9 cellular contexts compared by ENCODE assay signal in genomic region chrX:130083656-130084382, GRCh38. TPM values are rescaled to one million over a fixed set of nuclear protein-coding genes. Genes with fewer than 3 reads are reported as not detected.
DNase-seq lines count a peak whose midpoint lies in the region; ATAC-seq and TF ChIP-seq lines count a peak whose summit lies in the region.
"Had no signal": no experiment of that assay in that cellular context is flagged by ENCODE, and none has a peak within 500 bp of the region (broad histone marks: within the 10 kb centered on the region; RNA-seq: fewer than 3 reads in every experiment).

No MANE protein-coding gene starts in this region.

- H3K4me1 ChIP-seq in right atrium auricular region (peaks cover 0 to 37% of the 10 kb centered on the region in 2 donors), GM23248 (ENCODE audit: insufficient read depth) (peaks cover 21% of the 10 kb centered on the region)

- H4K20me1 ChIP-seq in GM23248 (ENCODE audit: insufficient read depth) = no peaks in the 10 kb centered on the region

- no peak overlapping the region for H3K9ac ChIP-seq in GM23248

- peak overlapping the region; percentile 28 to 48 (median 46) for H3K27ac Mint-ChIP-seq in nephron

- H3K4me2 ChIP-seq in GM23248 (ENCODE audit: unreplicated experiment) = no peak overlapping the region

- CTCF ChIA-PET in RWPE1 (lab: Yijun Ruan, JAX) = interaction anchor here (0.6 kb wide), 1 partner anchor 261 kb away, joined by 3 read pairs; no protein-coding TSS in a partner anchor

- H3K27me3 ChIP-seq in right atrium auricular region (no peaks in the 10 kb centered on the region), GM23248 (replicated peaks; ENCODE audit: insufficient read depth) (no peaks in the 10 kb centered on the region)
- H3K27me3 ChIP-seq: ascending aorta had no signal

- peaks cover 4% of the 10 kb centered on the region for H3K36me3 Mint-ChIP-seq in nephron (ENCODE audit: low read depth)

- H2AFZ ChIP-seq in GM23248 = no peak overlapping the region

- in situ Hi-C loops in GM23248 (cut with MboI) = no loop called here

- H3K4me1 Mint-ChIP-seq in nephron = peaks cover 21% of the 10 kb centered on the region

- H3K36me3 ChIP-seq in right atrium auricular region (no peaks in the 10 kb centered on the region), GM23248 (ENCODE audit: low read depth) (no peaks in the 10 kb centered on the region)
- H3K36me3 ChIP-seq: ascending aorta had no signal

- no peaks in the 10 kb centered on the region for H3F3A ChIP-seq in GM23248 (ENCODE audit: insufficient read depth)

- no peaks in the 10 kb centered on the region for H3K9me2 ChIP-seq in GM23248 (ENCODE audit: insufficient read depth)

- H3K79me2 ChIP-seq in GM23248 (ENCODE audit: insufficient read depth) = peaks cover 63% of the 10 kb centered on the region

- TF ChIP-seq CTCF in RWPE1 (conservative IDR thresholded peaks at IDR 0.05; ENCODE audit: low read depth) = no peak
- no peak for TF ChIP-seq CTCF in nephron (IDR thresholded peaks at IDR 0.05; ENCODE audit: unreplicated experiment in 3 of 3)
- no peak for TF ChIP-seq CTCF in right atrium auricular region (IDR thresholded peaks at IDR 0.05)

- H3K27ac ChIP-seq in RWPE1 (peak overlapping the region; percentile 3; the same call in 1 of the 2 replicates), right atrium auricular region (no peak overlapping the region), caudate nucleus (ENCODE audit: low read depth, low read length) (no peak overlapping the region), GM23248 (no peak overlapping the region)

- POLR2A ChIA-PET in RWPE1 (lab: Yijun Ruan, JAX; ENCODE audit: low non-redundant PET) = no interaction called here

- peak overlapping the region in 2 of 3 experiments; percentile 1 to 6 for H3K4me3 Mint-ChIP-seq in nephron

- peaks cover 3% of the 10 kb centered on the region for H3K27me3 Mint-ChIP-seq in nephron (ENCODE audit: low read depth)

- peaks cover 13% of the 10 kb centered on the region for H3K9me3 Mint-ChIP-seq in nephron

- H3K9me3 ChIP-seq in right atrium auricular region = no peaks in the 10 kb centered on the region
- H3K9me3 ChIP-seq in GM23248 (ENCODE audit: low read depth) = no peaks in the 10 kb centered on the region
- H3K9me3 ChIP-seq: ascending aorta had no signal

- peak; percentile 28 for ATAC-seq in GM18858 (IDR thresholded peaks at IDR 0.05; ENCODE audit: unreplicated experiment)
- ATAC-seq in HG02610 (IDR thresholded peaks at IDR 0.05; ENCODE audit: unreplicated experiment) = peak; percentile 15

- H3K4me3 ChIP-seq in right atrium auricular region (no peak overlapping the region), GM23248 (no peak overlapping the region)
- H3K4me3 ChIP-seq: ascending aorta had no signal

- 94 to 95% methylated on average over 13 to 15 of the region's 15 CpGs for WGBS in GM23248 (ENCODE audit: low coverage in 1 of 2, low lambda C conversion rate in 2 of 2, missing lambda C conversion rate in 2 of 2), 2 experiments

- DNase-seq in RWPE1 (ENCODE audit: low spot score) = no peak
- DNase-seq in NCI-H146 (lab: John Stamatoyannopoulos, UW) = no peak
- no peak for DNase-seq in right atrium auricular region (ENCODE audit: low spot score)
- DNase-seq in caudate nucleus (lab: John Stamatoyannopoulos, UW) = no peak
- DNase-seq in GM23248 = no peak

RNA-seq across cellular contexts. Expression of gene ELF4, which starts 26.5 kb away (rescaled TPM):
- 1 to 10 TPM; 4.1 to 8.6 TPM for total RNA-seq in right atrium auricular region
- 16.5 and 19.2 TPM in 2 replicates for total RNA-seq in GM23248 (2014; rRNA removed; shearing (Covaris generic))
- polyA plus RNA-seq in GM23248 (2016; fragmentation: Nextera tagmentation; extraction: Ambion mirVana) = 9.4 TPM in 2 replicates
